19 cellular contexts compared by ENCODE assay signal in genomic region chr19:334296-335071, GRCh38. TPM values are rescaled to one million over a fixed set of nuclear protein-coding genes. Genes with fewer than 3 reads are reported as not detected.
DNase-seq lines count a peak whose midpoint lies in the region; ATAC-seq, FAIRE-seq and TF ChIP-seq lines count a peak whose summit lies in the region.
"Had no signal": no experiment of that assay in that cellular context is flagged by ENCODE, and none has a peak within 500 bp of the region (broad histone marks: within the 10 kb centered on the region; RNA-seq: fewer than 3 reads in every experiment).

No MANE protein-coding gene starts in this region.

- H3K4me1 ChIP-seq in H1 (replicated peaks in 1 of 4; ENCODE audit: control insufficient read depth in 3 of 4, insufficient read depth in 4 of 4, low read length in 3 of 4) (no peaks in the 10 kb centered on the region), trophoblast cell (ENCODE audit: control insufficient read depth in 1 of 2, insufficient read depth in 2 of 2, low read length in 2 of 2) (peaks cover 3 to 8% of the 10 kb centered on the region in 2 experiments), aorta (ENCODE audit: control insufficient read depth in 1 of 2, insufficient read depth in 2 of 2, low read length in 2 of 2) (no peaks in the 10 kb centered on the region), esophagus muscularis mucosa (peaks cover 0 to 13% (median 5%) of the 10 kb centered on the region in 4 donors)

- H2BK12ac ChIP-seq in H1 (ENCODE audit: low read depth, low read length) (no peak overlapping the region), trophoblast cell (ENCODE audit: low read length) (no peak overlapping the region)

- H3K9me3 ChIP-seq in H1 (ENCODE audit: insufficient read depth in 2 of 2, low read depth in 1 of 2, low read length in 1 of 2) (no peaks in the 10 kb centered on the region), trophoblast cell (ENCODE audit: insufficient read depth, low read depth, low read length) (peaks cover 2% of the 10 kb centered on the region), aorta (ENCODE audit: control insufficient read depth, low read length) (no peaks in the 10 kb centered on the region), esophagus muscularis mucosa (no peaks in the 10 kb centered on the region)

- H3K4me3 ChIP-seq in H1 (ENCODE audit: extremely low read depth in 1 of 4, insufficient read depth in 2 of 4, low read depth in 3 of 4, low read length in 4 of 4) = no peak overlapping the region
- H3K4me3 ChIP-seq in trophoblast cell (ENCODE audit: low read depth, low read length) = no peak overlapping the region
- H3K4me3 ChIP-seq in aorta (ENCODE audit: low read length in 2 of 2) = no peak overlapping the region
- H3K4me3 ChIP-seq in esophagus muscularis mucosa = no peak overlapping the region

- H4K5ac ChIP-seq in H1 (ENCODE audit: insufficient read length, low read depth, low read length) = no peak overlapping the region

- no peaks in the 10 kb centered on the region for H3K23me2 ChIP-seq in H1 (ENCODE audit: low read depth, low read length)

- ATAC-seq in left cardiac atrium = no peak
- ATAC-seq in aorta (ENCODE audit: low FRiP score) = peak; percentile 15
- no peak for ATAC-seq in HG03108 (IDR thresholded peaks at IDR 0.05; ENCODE audit: unreplicated experiment)
- ATAC-seq: PC-3 had no signal

- H3K36me3 ChIP-seq in H1 (ENCODE audit: control insufficient read depth in 2 of 4, insufficient read depth in 4 of 4, low read length in 3 of 4) (peaks cover 2 to 28% (median 15%) of the 10 kb centered on the region in 4 experiments; a peak in 6 of 8 replicates), trophoblast cell (ENCODE audit: control insufficient read depth in 1 of 2, insufficient read depth in 2 of 2, low read length in 2 of 2) (peaks cover 42 to 43% of the 10 kb centered on the region in 2 experiments), aorta (ENCODE audit: control insufficient read depth in 1 of 2, insufficient read depth in 2 of 2, low read length in 1 of 2) (peaks cover 2 to 3% of the 10 kb centered on the region in 2 donors), esophagus muscularis mucosa (peaks cover 29 to 52% (median 47%) of the 10 kb centered on the region in 4 donors)

- no peak for TF ChIP-seq RAD21 in H1 (IDR thresholded peaks at IDR 0.05 in 1 of 2, conservative IDR thresholded peaks at IDR 0.05 in 1 of 2; ENCODE audit: low read depth in 2 of 2, low read length in 2 of 2)

- TF ChIP-seq POLR2A in H1 (IDR thresholded peaks at IDR 0.05; ENCODE audit: control extremely low read depth in 1 of 2, low read depth in 2 of 2, low read length in 2 of 2) = no peak
- TF ChIP-seq POLR2A in esophagus muscularis mucosa (IDR thresholded peaks at IDR 0.05; ENCODE audit: low read depth) = no peak

- TF ChIP-seq EP300 in H1 (IDR thresholded peaks at IDR 0.05; ENCODE audit: borderline replicate concordance in 1 of 2, low read depth in 2 of 2, low read length in 2 of 2) (no peak), esophagus muscularis mucosa (IDR thresholded peaks at IDR 0.05) (no peak)

- H3K79me2 ChIP-seq in H1 (ENCODE audit: control insufficient read depth in 1 of 2, insufficient read depth in 2 of 2, low read length in 2 of 2) = peaks cover 31 to 63% of the 10 kb centered on the region in 2 experiments
- peaks cover 11% of the 10 kb centered on the region for H3K79me2 ChIP-seq in trophoblast cell (ENCODE audit: control insufficient read depth, insufficient read depth, low read length, poor library complexity)

- POLR2A ChIA-PET in H1 (lab: Charles Lee; ENCODE audit: partially characterized antibody) = interaction anchor here (1.0 to 1.5 kb wide), 3 partner anchors 11 to 72 kb away, joined by 3 to 4 read pairs (median 3); no protein-coding TSS in a partner anchor

- H3K9ac ChIP-seq in H1 (replicated peaks in 1 of 4; ENCODE audit: extremely low read depth in 1 of 4, low read depth in 3 of 4, low read length in 3 of 4) (no peak overlapping the region), trophoblast cell (ENCODE audit: low read length) (no peak overlapping the region)

- H2AK5ac ChIP-seq in H1 (ENCODE audit: low read depth, low read length) = no peak overlapping the region
- no peak overlapping the region for H2AK5ac ChIP-seq in trophoblast cell (ENCODE audit: low read length)

- H4K12ac ChIP-seq in trophoblast cell (ENCODE audit: low read depth, low read length) = no peak overlapping the region

- H2BK5ac ChIP-seq in H1 (ENCODE audit: low read depth, low read length) (no peak overlapping the region), trophoblast cell (ENCODE audit: low read depth, low read length, poor library complexity) (no peak overlapping the region)

- H3K18ac ChIP-seq in H1 (ENCODE audit: extremely low read depth, low read length) = no peak overlapping the region
- peak overlapping the region; percentile 52 for H3K18ac ChIP-seq in trophoblast cell (ENCODE audit: low read length)

- 92% methylated on average over 19 of the region's 19 CpGs; no CpG with 5 or more reads in 1 of the 2 experiments for WGBS in H1 (ENCODE audit: extremely low coverage in 1 of 2, insufficient coverage in 1 of 2, insufficient read length in 1 of 2, insufficient replicate concordance in 2 of 2, low coverage in 1 of 2, low lambda C conversion rate in 2 of 2, missing lambda C conversion rate in 1 of 2), 2 experiments
- WGBS in trophoblast cell (ENCODE audit: extremely low coverage, insufficient coverage, insufficient read length) = no CpG with 5 or more reads among the region's 19 CpGs
- WGBS in aorta, 2 donors = 90 to 92% methylated on average over 19 of the region's 19 CpGs
- 90% methylated on average over 19 of the region's 19 CpGs for WGBS in esophagus muscularis mucosa

- H2AFZ ChIP-seq in H1 (ENCODE audit: low read length) (no peak overlapping the region), trophoblast cell (ENCODE audit: insufficient read depth, low read length, poor library complexity) (no peak overlapping the region)

- H3K27me3 ChIP-seq in H1 (replicated peaks in 1 of 4; ENCODE audit: control insufficient read depth in 3 of 4, extremely low read depth in 1 of 4, insufficient read depth in 3 of 4, low read length in 3 of 4) = no peaks in the 10 kb centered on the region
- H3K27me3 ChIP-seq in trophoblast cell (ENCODE audit: insufficient read depth, low read length) = no peaks in the 10 kb centered on the region
- H3K27me3 ChIP-seq in aorta (ENCODE audit: control insufficient read depth in 1 of 2, insufficient read depth in 2 of 2, low read length in 1 of 2) = no peaks in the 10 kb centered on the region
- no peaks in the 10 kb centered on the region for H3K27me3 ChIP-seq in esophagus muscularis mucosa

- CTCF ChIA-PET in H1 (lab: Charles Lee; ENCODE audit: partially characterized antibody) = interaction anchor here (1.4 kb wide), 1 partner anchor 21 kb away, joined by 5 read pairs; no protein-coding TSS in a partner anchor

- no peak for FAIRE-seq in H1 (lab: Jason Lieb, UNC)
- FAIRE-seq: G401.6 had no signal

- H3K14ac ChIP-seq in H1 (ENCODE audit: insufficient read length) (no peak overlapping the region), trophoblast cell (ENCODE audit: low read length) (no peak overlapping the region)

- intact Hi-C loops in cardiac septum (cut with DNase I) = no loop called here
- intact Hi-C loops in left cardiac atrium (cut with DNase I) = no loop called here
- intact Hi-C loops in aorta (cut with DNase I) = no loop called here
- intact Hi-C loops in esophagus muscularis mucosa (cut with DNase I) = no loop called here

- H2BK120ac ChIP-seq in H1 (replicated peaks; ENCODE audit: low read depth, low read length) = no peak overlapping the region
- no peak overlapping the region for H2BK120ac ChIP-seq in trophoblast cell (ENCODE audit: insufficient read depth, low read length, poor library complexity)

- H3K27ac ChIP-seq in H1 (ENCODE audit: low read depth, low read length) = peak overlapping the region; percentile 36; the same call in 1 of the 2 replicates
- H3K27ac ChIP-seq in trophoblast cell (ENCODE audit: low read depth, low read length) = no peak overlapping the region
- H3K27ac ChIP-seq in aorta (ENCODE audit: low read depth in 1 of 2, low read length in 2 of 2) = no peak overlapping the region
- no peak overlapping the region for H3K27ac ChIP-seq in esophagus muscularis mucosa (replicated peaks in 1 of 4)

- TF ChIP-seq CTCF in H1 (IDR thresholded peaks at IDR 0.05; ENCODE audit: control extremely low read depth in 1 of 3, insufficient read depth in 1 of 3, low read depth in 1 of 3, low read length in 3 of 3) = no peak
- no peak for TF ChIP-seq CTCF in esophagus muscularis mucosa (IDR thresholded peaks at IDR 0.05)

- peak; percentile 33 for DNase-seq in cardiac septum (ENCODE audit: low spot score)
- no peak for DNase-seq in left cardiac atrium
- DNase-seq in H1 (ENCODE audit: low read depth in 1 of 2, low spot score in 2 of 2) = no peak
- no peak for DNase-seq in trophoblast cell
- peak in 1 of 2 donors; percentile 55 for DNase-seq in aorta
- no peak for DNase-seq in inferior parietal cortex (ENCODE audit: extremely low spot score)
- DNase-seq in esophagus muscularis mucosa (ENCODE audit: extremely low spot score) = no peak
- DNase-seq: 8988T, DMS 273 treated with DMSO at 0.1 percent for 48 hours, DND-41, HFFc6, NCI-H1417 treated with DMSO at 0.1 percent for 48 hours, NCI-H187 treated with DMSO at 0.1 percent for 48 hours, NCI-H226, NCI-H524, PC-3, RPMI8226 had no signal

- H4K20me1 ChIP-seq in H1 (replicated peaks in 1 of 2; ENCODE audit: control insufficient read depth in 1 of 2, insufficient read depth in 2 of 2, low read length in 2 of 2) = peaks cover 15 to 29% of the 10 kb centered on the region in 2 experiments

- H4K91ac ChIP-seq in H1 (replicated peaks; ENCODE audit: insufficient read length, low read length) = no peak overlapping the region
- H4K91ac ChIP-seq in trophoblast cell (ENCODE audit: low read depth, low read length) = no peak overlapping the region

- H4K8ac ChIP-seq in H1 (ENCODE audit: extremely low read depth, insufficient read depth, low read length) (no peak overlapping the region; the same call in 1 of the 2 replicates), trophoblast cell (ENCODE audit: low read depth, low read length) (no peak overlapping the region)

- no peak overlapping the region for H3K23ac ChIP-seq in H1 (ENCODE audit: insufficient read length)
- H3K23ac ChIP-seq in trophoblast cell (ENCODE audit: low read length) = no peak overlapping the region

- H3K4ac ChIP-seq in H1 (replicated peaks; ENCODE audit: insufficient read length, low read depth, low read length) = no peak overlapping the region
- H3K4ac ChIP-seq in trophoblast cell (ENCODE audit: low read depth, low read length) = peak overlapping the region; percentile 21

- H3K4me2 ChIP-seq in H1 (ENCODE audit: insufficient read depth in 1 of 2, low read depth in 2 of 2, low read length in 2 of 2) (no peak overlapping the region), trophoblast cell (ENCODE audit: low read length) (no peak overlapping the region)

- no peak overlapping the region for H3K56ac ChIP-seq in H1 (replicated peaks; ENCODE audit: insufficient read length, low read depth, low read length)

- no peak overlapping the region for H2BK15ac ChIP-seq in H1 (ENCODE audit: low read length)

- H2BK20ac ChIP-seq in H1 (ENCODE audit: low read length) = no peak overlapping the region

- H3K79me1 ChIP-seq in H1 (ENCODE audit: low read depth, low read length) (peaks cover 12% of the 10 kb centered on the region), trophoblast cell (ENCODE audit: low read length) (no peaks in the 10 kb centered on the region)

RNA-seq across cellular contexts. Expression of gene MIER2, which starts 10.1 kb away (rescaled TPM):
- total RNA-seq in cardiac septum (21.8 TPM), left cardiac atrium (10 to 100 TPM; 18.2 to 25.0 TPM), aorta (10 to 100 TPM; 26.4 to 31.1 TPM), esophagus muscularis mucosa (10 to 100 TPM; 11.6 to 26.4 (median 18.9) TPM)
- 45.7 and 48.3 TPM in 2 replicates for total RNA-seq in H1 (2021; fragmentation: NEBNext Ultra II Directional; extraction: Animal tissue kit (Norgen Biotek cat#: 25700))
- polyA plus RNA-seq in H1 (2011; rRNA removed) (30.3 and 53.1 TPM in 2 replicates), aorta (1 to 10 TPM; 3.3 to 9.1 TPM)
- polyA plus RNA-seq in H1 (2011; cell fraction: cytosol; rRNA removed) = 23.4 TPM
- polyA plus RNA-seq in H1 (2011; cell fraction: nucleus; rRNA removed) = 73.3 TPM
- polyA plus RNA-seq in H1 (2012, experiment 1 of 2) = 44.7 to 62.6 TPM (median 54.6 TPM) in 4 replicates
- polyA plus RNA-seq in H1 (2012, experiment 2 of 2) = 23.4 TPM
- polyA plus RNA-seq in H1 (2013, experiment 1 of 2) = 29.9 TPM
- 30.9 TPM for polyA plus RNA-seq in H1 (2013, experiment 2 of 2)
- 72.4 and 80.0 TPM in 2 replicates for polyA minus RNA-seq in H1 (2011; rRNA and poly(A)+ RNA removed)
- polyA minus RNA-seq in H1 (2011; cell fraction: cytosol; rRNA and poly(A)+ RNA removed) = 28.2 TPM
- polyA minus RNA-seq in H1 (2011; cell fraction: nucleus; rRNA and poly(A)+ RNA removed) = 54.0 TPM
- 38.2 and 39.1 TPM in 2 replicates for polyA plus RNA-seq in trophoblast cell (2013)
- total RNA-seq: PC-3 had no signal

RNA-seq across cellular contexts. Expression of gene PLPP2, which starts 43.3 kb away (rescaled TPM):
- total RNA-seq in cardiac septum (0.81 TPM), left cardiac atrium (under 1 TPM; 0.76 to 0.85 TPM), aorta (1 to 10 TPM; 3.1 to 4.2 TPM), esophagus muscularis mucosa (1 to 10 TPM; 2.1 to 9.1 (median 5.0) TPM)
- total RNA-seq in H1 (2021; fragmentation: NEBNext Ultra II Directional; extraction: Animal tissue kit (Norgen Biotek cat#: 25700)) = 98.6 and 101 TPM in 2 replicates
- polyA plus RNA-seq in H1 (2011; rRNA removed) (195 and 326 TPM in 2 replicates), aorta (1 to 10 TPM in 1 of 2 donors, under 1 TPM in 1; 0.51 to 6.5 TPM)
- polyA plus RNA-seq in H1 (2011; cell fraction: cytosol; rRNA removed) = 162 TPM
- 254 TPM for polyA plus RNA-seq in H1 (2011; cell fraction: nucleus; rRNA removed)
- polyA plus RNA-seq in H1 (2012, experiment 1 of 2) = 91.4 to 160 TPM (median 142 TPM) in 4 replicates
- 177 TPM for polyA plus RNA-seq in H1 (2012, experiment 2 of 2)
- 85.7 TPM for polyA plus RNA-seq in H1 (2013, experiment 1 of 2)
- 84.2 TPM for polyA plus RNA-seq in H1 (2013, experiment 2 of 2)
- 63.2 and 112 TPM in 2 replicates for polyA minus RNA-seq in H1 (2011; rRNA and poly(A)+ RNA removed)
- 56.9 TPM for polyA minus RNA-seq in H1 (2011; cell fraction: cytosol; rRNA and poly(A)+ RNA removed)
- 43.8 TPM for polyA minus RNA-seq in H1 (2011; cell fraction: nucleus; rRNA and poly(A)+ RNA removed)
- polyA plus RNA-seq in trophoblast cell (2013) = 6.2 and 6.9 TPM in 2 replicates
- total RNA-seq: PC-3 had no signal
